Comparison of ENCODE assay signal across 14 cellular contexts in genomic region chr1:87437663-87438295, GRCh38.
DNase-seq lines count a peak whose midpoint lies in the region; ATAC-seq and TF ChIP-seq lines count a peak whose summit lies in the region.
"Had no signal": no experiment of that assay in that cellular context is flagged by ENCODE, and none has a peak within 500 bp of the region (broad histone marks: within the 10 kb centered on the region; RNA-seq: fewer than 3 reads in every experiment).

No MANE protein-coding gene starts in this region.

- intact Hi-C loops in heart right ventricle (cut with DNase I), result loop anchor here in 1 of 10 donors (10.0 kb wide), 1 partner anchor 103 kb away; no protein-coding TSS in a partner anchor

- CTCF ChIA-PET in RWPE1 (lab: Yijun Ruan, JAX), result no interaction called here

- no peak for DNase-seq in heart right ventricle
- no peak for DNase-seq in SKM-1 (lab: John Stamatoyannopoulos, UW; ENCODE audit: unreplicated experiment)
- no peak for DNase-seq in NCI-H2196 (lab: John Stamatoyannopoulos, UW; ENCODE audit: unreplicated experiment)
- DNase-seq in RWPE1 (ENCODE audit: low spot score), result no peak
- DNase-seq: activated B cell treated with CpG ODN at 0.5 μM for 24 hours; mesenchymal stem cell; NCI-H2081 treated with DMSO at 0.1 percent for 48 hours; Right ventricle myocardium superior; stimulated activated CD4-positive, alpha-beta T cell treated with anti-CD3 and anti-CD28 coated beads, Interleukin-2, amount 100 ng/mL, for 24 hours; stomach had no signal

- peaks cover 0 to 37% (median 6%) of the 10 kb centered on the region in 9 donors for H3K4me1 ChIP-seq in heart right ventricle

- ATAC-seq in GM18498 (IDR thresholded peaks at IDR 0.05; ENCODE audit: unreplicated experiment) (peak; percentile 93), GM19395 (IDR thresholded peaks at IDR 0.05; ENCODE audit: unreplicated experiment) (peak; percentile 86), HG02798 (IDR thresholded peaks at IDR 0.05; ENCODE audit: poor library complexity, unreplicated experiment) (peak; percentile 87), HG03571 (IDR thresholded peaks at IDR 0.05; ENCODE audit: unreplicated experiment) (peak; percentile 60), heart right ventricle (no peak)

- H3K27ac ChIP-seq in heart right ventricle, result no peak overlapping the region
- H3K27ac ChIP-seq in RWPE1, result no peak overlapping the region
- H3K27ac ChIP-seq: stomach had no signal

- H3K36me3 ChIP-seq in heart right ventricle, result no peaks in the 10 kb centered on the region
- H3K36me3 ChIP-seq: stomach had no signal

- POLR2A ChIA-PET in RWPE1 (lab: Yijun Ruan, JAX; ENCODE audit: low non-redundant PET), result no interaction called here

- TF ChIP-seq CTCF in heart right ventricle (IDR thresholded peaks at IDR 0.05) (no peak), RWPE1 (conservative IDR thresholded peaks at IDR 0.05; ENCODE audit: low read depth) (no peak)

- no peak overlapping the region for H3K4me3 ChIP-seq in heart right ventricle
- H3K4me3 ChIP-seq: stomach had no signal

- H3K27me3 ChIP-seq in heart right ventricle, result no peaks in the 10 kb centered on the region
- H3K27me3 ChIP-seq: stomach had no signal

- no peaks in the 10 kb centered on the region for H3K9me3 ChIP-seq in heart right ventricle
- H3K9me3 ChIP-seq: stomach had no signal

- WGBS in heart right ventricle, 2 donors, result 49 to 52% methylated on average over 3 of the region's 3 CpGs

Comparison
In these comparisons a context has a peak if more than half of its experiments do, and no peak if none do; other contexts are left out.
1. ATAC-seq: peak in GM18498 (single experiment), GM19395 (single experiment), HG02798 (single experiment) and HG03571 (single experiment); none in heart right ventricle (0 of 8).